In genomic region chr9:80792721-80793120, GRCh38 we compare ENCODE assay signal across 14 cellular contexts.
"Had no signal": no experiment of that assay in that cellular context is flagged by ENCODE, and none has a peak within 500 bp of the region (broad histone marks: within the 10 kb centered on the region; RNA-seq: fewer than 3 reads in every experiment).

No MANE protein-coding gene starts in this region.

- DNase-seq: cortex of kidney; effector CD8-positive, alpha-beta T cell; foreskin melanocyte; heart left ventricle; hippocampal formation; left colon; natural killer cell; nucleus accumbens; pancreas; right lobe of liver; stimulated activated CD4-positive, alpha-beta T cell treated with anti-CD3 and anti-CD28 coated beads, Interleukin-4, amount 100 ng/mL, for 1 hour; tibial artery; upper lobe of left lung had no signal

- ATAC-seq: left colon; natural killer cell; pancreas; right lobe of liver; stimulated activated memory B cell treated with anti-CD40 and anti-IgM and Interleukin-4, amounts not matched to agents 10 μg/mL and 1 μg/mL and 100 μg/mL, for 72 hours had no signal
